In genomic region chr1:247008406-247008799, GRCh38 we compare ENCODE assay signal across 7 cellular contexts. TPM values are rescaled to one million over a fixed set of nuclear protein-coding genes. Genes with fewer than 3 reads are reported as not detected.
DNase-seq lines count a peak whose midpoint lies in the region; ATAC-seq, FAIRE-seq and TF ChIP-seq lines count a peak whose summit lies in the region.

No MANE protein-coding gene starts in this region.

- peaks cover 18% of the 10 kb centered on the region for H3K36me3 ChIP-seq in DND-41 (ENCODE audit: insufficient read depth, low read length)
- H3K36me3 ChIP-seq in PC-3 (ENCODE audit: low read depth, low read length), result peaks cover 27% of the 10 kb centered on the region
- peaks cover 0 to 7% (median 3%) of the 10 kb centered on the region in 4 experiments; a peak in 2 of 8 replicates for H3K36me3 ChIP-seq in H1 (ENCODE audit: control insufficient read depth in 2 of 4, insufficient read depth in 4 of 4, low read length in 3 of 4)
- peaks cover 2 to 22% of the 10 kb centered on the region in 2 donors for H3K36me3 ChIP-seq in neuronal stem cell (replicated peaks in 1 of 2; ENCODE audit: control insufficient read depth in 2 of 2, insufficient read depth in 2 of 2, low read length in 2 of 2)

- H3K79me2 ChIP-seq in DND-41 (ENCODE audit: insufficient read depth, low read length), result peaks cover 44% of the 10 kb centered on the region
- peaks cover 44% of the 10 kb centered on the region for H3K79me2 ChIP-seq in PC-3 (ENCODE audit: low read length)
- H3K79me2 ChIP-seq in H1 (ENCODE audit: control insufficient read depth in 1 of 2, insufficient read depth in 2 of 2, low read length in 2 of 2), result peaks cover 3 to 41% of the 10 kb centered on the region in 2 experiments

- no peak overlapping the region for H2BK120ac ChIP-seq in H1 (replicated peaks; ENCODE audit: low read depth, low read length)
- no peak overlapping the region for H2BK120ac ChIP-seq in neuronal stem cell (ENCODE audit: low read depth, low read length)

- no peak overlapping the region for H3K14ac ChIP-seq in H1 (ENCODE audit: insufficient read length)
- H3K14ac ChIP-seq in neuronal stem cell (ENCODE audit: low read length), result no peak overlapping the region

- peak overlapping the region; percentile 10 to 99; a peak in 3 of 4 replicates for H3K4me3 ChIP-seq in DND-41 (ENCODE audit: low read depth in 1 of 2, low read length in 2 of 2)
- H3K4me3 ChIP-seq in PC-3 (ENCODE audit: low read length), result peak overlapping the region; percentile 96
- H3K4me3 ChIP-seq in H1 (ENCODE audit: extremely low read depth in 1 of 4, insufficient read depth in 2 of 4, low read depth in 3 of 4, low read length in 4 of 4), result peak overlapping the region in 2 of 4 experiments; percentile 98 to 100; a peak in 2 of 8 replicates
- H3K4me3 ChIP-seq in neuronal stem cell (ENCODE audit: low read length in 2 of 2), result peak overlapping the region in 1 of 2 donors; percentile 91
- H3K4me3 ChIP-seq in dorsolateral prefrontal cortex, result peak overlapping the region in 29 of 59 donors; percentile 54 to 72 (median 64)

- TF ChIP-seq POLR2A in H1 (IDR thresholded peaks at IDR 0.05; ENCODE audit: control extremely low read depth in 1 of 2, low read depth in 2 of 2, low read length in 2 of 2), result no peak

- peak overlapping the region; percentile 66 for H3K4me2 ChIP-seq in DND-41 (ENCODE audit: insufficient read depth, low read length)
- peak overlapping the region; percentile 84 for H3K4me2 ChIP-seq in PC-3 (ENCODE audit: low read length)
- peak overlapping the region; percentile 46 to 71; a peak in 3 of 4 replicates for H3K4me2 ChIP-seq in H1 (ENCODE audit: insufficient read depth in 1 of 2, low read depth in 2 of 2, low read length in 2 of 2)
- no peak overlapping the region for H3K4me2 ChIP-seq in neuronal stem cell (ENCODE audit: insufficient read depth, low read length, poor library complexity, severe bottlenecking)

- H3K9ac ChIP-seq in DND-41 (ENCODE audit: low read depth, low read length) (peak overlapping the region; percentile 97), PC-3 (ENCODE audit: low read length) (no peak overlapping the region), H1 (replicated peaks in 1 of 4; ENCODE audit: extremely low read depth in 1 of 4, low read depth in 3 of 4, low read length in 3 of 4) (no peak overlapping the region), neuronal stem cell (ENCODE audit: low read depth, low read length, poor library complexity) (no peak overlapping the region)

- H3K4me1 Mint-ChIP-seq in stimulated activated memory B cell treated with anti-CD40 and anti-IgM and Interleukin-4, amounts not matched to agents 10 μg/mL and 1 μg/mL and 100 μg/mL, for 72 hours, result peaks cover 7% of the 10 kb centered on the region

- no peak overlapping the region for H2BK20ac ChIP-seq in H1 (ENCODE audit: low read length)

- H3K9me3 ChIP-seq in DND-41 (ENCODE audit: insufficient read depth, low read length, severe bottlenecking) (peaks cover 19% of the 10 kb centered on the region), PC-3 (ENCODE audit: low read length) (peaks cover 21% of the 10 kb centered on the region), H1 (ENCODE audit: insufficient read depth in 2 of 2, low read depth in 1 of 2, low read length in 1 of 2) (peaks cover 0 to 3% of the 10 kb centered on the region in 2 experiments; a peak in 1 of 4 replicates), neuronal stem cell (replicated peaks in 1 of 2; ENCODE audit: control insufficient read depth in 2 of 2, insufficient read depth in 1 of 2, low read depth in 1 of 2, low read length in 2 of 2) (peaks cover 4 to 39% of the 10 kb centered on the region in 2 donors)

- H3K18ac ChIP-seq in H1 (ENCODE audit: extremely low read depth, low read length), result no peak overlapping the region
- H3K18ac ChIP-seq in neuronal stem cell (ENCODE audit: low read length), result no peak overlapping the region

- H2BK5ac ChIP-seq in H1 (ENCODE audit: low read depth, low read length) (no peak overlapping the region), neuronal stem cell (ENCODE audit: low read length) (no peak overlapping the region)

- peaks cover 47% of the 10 kb centered on the region for H3K27me3 Mint-ChIP-seq in stimulated activated memory B cell treated with anti-CD40 and anti-IgM and Interleukin-4, amounts not matched to agents 10 μg/mL and 1 μg/mL and 100 μg/mL, for 72 hours

- H3K56ac ChIP-seq in H1 (replicated peaks; ENCODE audit: insufficient read length, low read depth, low read length), result no peak overlapping the region

- no peak overlapping the region for H2BK12ac ChIP-seq in H1 (ENCODE audit: low read depth, low read length)
- no peak overlapping the region for H2BK12ac ChIP-seq in neuronal stem cell (ENCODE audit: low read length)

- peaks cover 13% of the 10 kb centered on the region for H3K9me3 Mint-ChIP-seq in stimulated activated memory B cell treated with anti-CD40 and anti-IgM and Interleukin-4, amounts not matched to agents 10 μg/mL and 1 μg/mL and 100 μg/mL, for 72 hours

- H4K5ac ChIP-seq in H1 (ENCODE audit: insufficient read length, low read depth, low read length), result no peak overlapping the region

- H2AK5ac ChIP-seq in H1 (ENCODE audit: low read depth, low read length), result no peak overlapping the region
- H2AK5ac ChIP-seq in neuronal stem cell (ENCODE audit: low read depth, low read length), result no peak overlapping the region

- ATAC-seq in DND-41 (ENCODE audit: insufficient read depth, low read depth) (no peak), PC-3 (no peak), GM19395 (IDR thresholded peaks at IDR 0.05; ENCODE audit: unreplicated experiment) (no peak)
- ATAC-seq in stimulated activated memory B cell treated with anti-CD40 and anti-IgM and Interleukin-4, amounts not matched to agents 10 μg/mL and 1 μg/mL and 100 μg/mL, for 72 hours, result no peak

- H2BK15ac ChIP-seq in H1 (ENCODE audit: low read length) (no peak overlapping the region), neuronal stem cell (ENCODE audit: low read length) (no peak overlapping the region)

- BruUV-seq in PC-3 (replicated peaks; lab: Mats Ljungman, UMichigan), result no TSS peak

- TF ChIP-seq RAD21 in H1 (IDR thresholded peaks at IDR 0.05 in 1 of 2, conservative IDR thresholded peaks at IDR 0.05 in 1 of 2; ENCODE audit: low read depth in 2 of 2, low read length in 2 of 2), result no peak

- no peak overlapping the region for H3K27ac ChIP-seq in DND-41 (ENCODE audit: low read length)
- no peak overlapping the region for H3K27ac ChIP-seq in PC-3 (ENCODE audit: low read length)
- no peak overlapping the region for H3K27ac ChIP-seq in H1 (ENCODE audit: low read depth, low read length)
- H3K27ac ChIP-seq in neuronal stem cell (replicated peaks; ENCODE audit: low read length), result no peak overlapping the region
- no peak overlapping the region for H3K27ac ChIP-seq in dorsolateral prefrontal cortex

- H3K23me2 ChIP-seq in H1 (ENCODE audit: low read depth, low read length), result no peaks in the 10 kb centered on the region; the same call in 1 of the 2 replicates

- H3K4me3 Mint-ChIP-seq in stimulated activated memory B cell treated with anti-CD40 and anti-IgM and Interleukin-4, amounts not matched to agents 10 μg/mL and 1 μg/mL and 100 μg/mL, for 72 hours, result no peak overlapping the region

- no peak overlapping the region for H3K27ac Mint-ChIP-seq in stimulated activated memory B cell treated with anti-CD40 and anti-IgM and Interleukin-4, amounts not matched to agents 10 μg/mL and 1 μg/mL and 100 μg/mL, for 72 hours

- no peaks in the 10 kb centered on the region for H3K9me2 ChIP-seq in PC-3 (replicated peaks; ENCODE audit: low read length)

- no peak overlapping the region for H3K23ac ChIP-seq in H1 (ENCODE audit: insufficient read length)
- no peak overlapping the region for H3K23ac ChIP-seq in neuronal stem cell (ENCODE audit: low read depth, low read length, poor library complexity)

- no peak for FAIRE-seq in H1 (lab: Jason Lieb, UNC)

- no peaks in the 10 kb centered on the region for H3F3A ChIP-seq in PC-3 (ENCODE audit: low read length, unreplicated experiment)

- POLR2A ChIA-PET in PC-3 (lab: Charles Lee; ENCODE audit: unreplicated experiment), result no interaction called here
- POLR2A ChIA-PET in H1 (lab: Charles Lee; ENCODE audit: partially characterized antibody), result interaction anchor here (1.0 to 1.9 kb wide), 3 partner anchors 13 to 77 kb away, joined by 3 to 11 read pairs (median 5); partner anchors contain the start of genes AHCTF1 and ZNF670

- intact Hi-C loops in PC-3 (cut with micrococcal nuclease), result loop anchor here (1.0 to 2.0 kb wide), 2 partner anchors 70 to 96 kb away; partner anchors contain the start of genes ZNF669 and ZNF670
- intact Hi-C loops in dorsolateral prefrontal cortex (cut with DNase I), result no loop called here

- H4K91ac ChIP-seq in H1 (replicated peaks; ENCODE audit: insufficient read length, low read length) (no peak overlapping the region), neuronal stem cell (ENCODE audit: low read depth, low read length, poor library complexity) (no peak overlapping the region)

- peak overlapping the region; percentile 99 for H2AFZ ChIP-seq in DND-41 (ENCODE audit: low read depth, low read length)
- H2AFZ ChIP-seq in PC-3 (ENCODE audit: low read length), result peak overlapping the region; percentile 86
- no peak overlapping the region for H2AFZ ChIP-seq in H1 (ENCODE audit: low read length)
- H2AFZ ChIP-seq in neuronal stem cell (ENCODE audit: low read length), result peak overlapping the region; percentile 97

- DNase-seq in DND-41 (no peak), PC-3 (no peak), H1 (ENCODE audit: low read depth in 1 of 2, low spot score in 2 of 2) (no peak), neuronal stem cell (ENCODE audit: low spot score) (no peak), dorsolateral prefrontal cortex (no peak)

- TF ChIP-seq CTCF in DND-41 (IDR thresholded peaks at IDR 0.05; ENCODE audit: borderline replicate concordance, extremely low read depth, low read length, poor library complexity, severe bottlenecking), result no peak
- no peak for TF ChIP-seq CTCF in PC-3 (conservative IDR thresholded peaks at IDR 0.05; ENCODE audit: low read depth, low read length)
- no peak for TF ChIP-seq CTCF in H1 (IDR thresholded peaks at IDR 0.05; ENCODE audit: control extremely low read depth in 1 of 3, insufficient read depth in 1 of 3, low read depth in 1 of 3, low read length in 3 of 3)
- TF ChIP-seq CTCF in dorsolateral prefrontal cortex (IDR thresholded peaks at IDR 0.05 in 54 of 56, conservative IDR thresholded peaks at IDR 0.05 in 2 of 56; ENCODE audit: low read depth in 1 of 56, partially characterized antibody in 56 of 56), result no peak

- no peak overlapping the region for H4K8ac ChIP-seq in H1 (ENCODE audit: extremely low read depth, insufficient read depth, low read length)
- H4K8ac ChIP-seq in neuronal stem cell (ENCODE audit: low read depth, low read length), result no peak overlapping the region

- H3K4ac ChIP-seq in H1 (replicated peaks; ENCODE audit: insufficient read length, low read depth, low read length) (no peak overlapping the region), neuronal stem cell (ENCODE audit: low read length) (no peak overlapping the region)

- H4K20me1 ChIP-seq in DND-41 (ENCODE audit: insufficient read depth, low read length) (no peaks in the 10 kb centered on the region), PC-3 (ENCODE audit: low read length) (no peaks in the 10 kb centered on the region), H1 (replicated peaks in 1 of 2; ENCODE audit: control insufficient read depth in 1 of 2, insufficient read depth in 2 of 2, low read length in 2 of 2) (no peaks in the 10 kb centered on the region)

- no peak for TF ChIP-seq EP300 in H1 (IDR thresholded peaks at IDR 0.05; ENCODE audit: borderline replicate concordance in 1 of 2, low read depth in 2 of 2, low read length in 2 of 2)

- H3K27me3 ChIP-seq in DND-41 (ENCODE audit: insufficient read depth, low read length, poor library complexity), result no peaks in the 10 kb centered on the region
- H3K27me3 ChIP-seq in PC-3 (ENCODE audit: low read length), result no peaks in the 10 kb centered on the region
- H3K27me3 ChIP-seq in H1 (replicated peaks in 1 of 4; ENCODE audit: control insufficient read depth in 3 of 4, extremely low read depth in 1 of 4, insufficient read depth in 3 of 4, low read length in 3 of 4), result no peaks in the 10 kb centered on the region
- H3K27me3 ChIP-seq in neuronal stem cell (ENCODE audit: control insufficient read depth in 3 of 3, insufficient read depth in 3 of 3, low read depth in 1 of 3, low read length in 3 of 3), result no peaks in the 10 kb centered on the region
- peaks cover 0 to 24% (median 0%) of the 10 kb centered on the region in 45 donors for H3K27me3 ChIP-seq in dorsolateral prefrontal cortex

- peaks cover 4% of the 10 kb centered on the region for H3K79me1 ChIP-seq in H1 (ENCODE audit: low read depth, low read length)
- H3K79me1 ChIP-seq in neuronal stem cell (ENCODE audit: low read depth, low read length), result no peaks in the 10 kb centered on the region

- H3K4me1 ChIP-seq in DND-41 (ENCODE audit: insufficient read depth, low read length) (peaks cover 24% of the 10 kb centered on the region), PC-3 (ENCODE audit: insufficient read depth, low read length) (peaks cover 5% of the 10 kb centered on the region), H1 (replicated peaks in 1 of 4; ENCODE audit: control insufficient read depth in 3 of 4, insufficient read depth in 4 of 4, low read length in 3 of 4) (no peaks in the 10 kb centered on the region), neuronal stem cell (ENCODE audit: control insufficient read depth in 2 of 2, insufficient read depth in 1 of 2, low read depth in 1 of 2, low read length in 2 of 2) (no peaks in the 10 kb centered on the region)

- CTCF ChIA-PET in PC-3 (lab: Charles Lee) (no interaction called here), H1 (lab: Charles Lee; ENCODE audit: partially characterized antibody) (interaction anchor here (0.8 to 1.9 kb wide), 2 partner anchors 71 to 407 kb away, joined by 3 to 6 read pairs; partner anchors contain the start of gene ZNF670)

- H3K36me3 Mint-ChIP-seq in stimulated activated memory B cell treated with anti-CD40 and anti-IgM and Interleukin-4, amounts not matched to agents 10 μg/mL and 1 μg/mL and 100 μg/mL, for 72 hours, result peaks cover 22% of the 10 kb centered on the region

- WGBS in H1 (ENCODE audit: extremely low coverage in 1 of 2, insufficient coverage in 1 of 2, insufficient read length in 1 of 2, insufficient replicate concordance in 2 of 2, low coverage in 1 of 2, low lambda C conversion rate in 2 of 2, missing lambda C conversion rate in 1 of 2), 2 experiments, result 88% methylated on average over 13 of the region's 13 CpGs; no CpG with 5 or more reads in 1 of the 2 experiments
- WGBS in neuronal stem cell (ENCODE audit: extremely low coverage in 2 of 2, insufficient read length in 2 of 2, insufficient replicate concordance in 1 of 2), 2 donors, result no CpG with 5 or more reads among the region's 13 CpGs

RNA-seq across cellular contexts. Expression of gene ZNF695, which starts 0.5 kb away (rescaled TPM):
- total RNA-seq in PC-3 (2014; rRNA removed) (14.7 and 15.8 TPM in 2 replicates), dorsolateral prefrontal cortex (1 to 10 TPM in 65 of 120 experiments, under 1 TPM in 54, not detected in 1; 0.18 to 3.2 (median 1.1) TPM)
- 25.6 and 27.0 TPM in 2 replicates for total RNA-seq in H1 (2021; fragmentation: NEBNext Ultra II Directional; extraction: Animal tissue kit (Norgen Biotek cat#: 25700))
- 9.2 and 10.2 TPM in 2 replicates for polyA plus RNA-seq in H1 (2011; rRNA removed)
- 16.9 TPM for polyA plus RNA-seq in H1 (2011; cell fraction: cytosol; rRNA removed)
- 8.7 TPM for polyA plus RNA-seq in H1 (2011; cell fraction: nucleus; rRNA removed)
- 18.3 to 27.8 TPM (median 18.9 TPM) in 4 replicates for polyA plus RNA-seq in H1 (2012, experiment 1 of 2)
- 12.1 TPM for polyA plus RNA-seq in H1 (2012, experiment 2 of 2)
- 12.8 TPM for polyA plus RNA-seq in H1 (2013, experiment 1 of 2)
- 12.8 TPM for polyA plus RNA-seq in H1 (2013, experiment 2 of 2)
- 16.2 and 20.5 TPM in 2 replicates for polyA minus RNA-seq in H1 (2011; rRNA and poly(A)+ RNA removed)
- 12.3 TPM for polyA minus RNA-seq in H1 (2011; cell fraction: cytosol; rRNA and poly(A)+ RNA removed)
- 30.9 TPM for polyA minus RNA-seq in H1 (2011; cell fraction: nucleus; rRNA and poly(A)+ RNA removed)
- polyA plus RNA-seq in neuronal stem cell (2013, experiment 1 of 2), result 9.4 TPM
- 10.3 TPM for polyA plus RNA-seq in neuronal stem cell (2013, experiment 2 of 2)
